ENCODE assay signal across 2 cellular contexts in genomic region chr6:153831350-153832078, GRCh38.
TF ChIP-seq lines count a peak whose summit lies in the region.

No MANE protein-coding gene starts in this region.

TF ChIP-seq in HEK293T, 16 proteins besides CTCF, POLR2A, EP300 and RAD21 (continued from another document):
- TF ChIP-seq HDGF (IDR thresholded peaks at IDR 0.05; ENCODE audit: borderline replicate concordance) (no peak), NFRKB (IDR thresholded peaks at IDR 0.05) (no peak), TARDBP (IDR thresholded peaks at IDR 0.05) (no peak), SUZ12 (IDR thresholded peaks at IDR 0.05) (no peak), ELF4 (IDR thresholded peaks at IDR 0.05) (no peak), FOXM1 (IDR thresholded peaks at IDR 0.05; ENCODE audit: borderline replicate concordance) (no peak)

TF ChIP-seq in H1, 55 proteins besides CTCF, POLR2A, EP300 and RAD21 (continued from another document):
- TF ChIP-seq ATF2 (IDR thresholded peaks at IDR 0.05; ENCODE audit: low read length) (no peak), HDAC6 (IDR thresholded peaks at IDR 0.05; ENCODE audit: low read depth, low read length) (no peak), JUN (IDR thresholded peaks at IDR 0.05; ENCODE audit: low read depth, low read length) (no peak), MAX (IDR thresholded peaks at IDR 0.05) (no peak)
